In genomic region chr2:17482651-17483050, GRCh38 we compare ENCODE assay signal across 26 cellular contexts. TPM values are rescaled to one million over a fixed set of nuclear protein-coding genes. Genes with fewer than 3 reads are reported as not detected.
"Had no signal": no experiment of that assay in that cellular context is flagged by ENCODE, and none has a peak within 500 bp of the region (broad histone marks: within the 10 kb centered on the region; RNA-seq: fewer than 3 reads in every experiment).

No MANE protein-coding gene starts in this region.

- H2AFZ ChIP-seq: neural progenitor cell had no signal

- H3K4me1 ChIP-seq: ascending aorta, esophagus muscularis mucosa, heart right ventricle, left ventricle myocardium inferior, vagina had no signal

- H3K36me3 ChIP-seq: ascending aorta, esophagus muscularis mucosa, heart right ventricle, left ventricle myocardium inferior, neural progenitor cell, thoracic aorta, vagina had no signal

- H3K9ac ChIP-seq: neural progenitor cell had no signal

- DNase-seq: activated CD4-positive, alpha-beta T cell treated with anti-CD3 and anti-CD28 coated beads for 36 hours; activated CD4-positive, alpha-beta T cell treated with anti-CD3 and anti-CD28 coated beads, Interleukin-2, amount 50 U/mL, for 4 hours; activated CD8-positive, alpha-beta memory T cell treated with anti-CD3 and anti-CD28 coated beads for 24 hours; activated CD8-positive, alpha-beta memory T cell treated with anti-CD3 and anti-CD28 coated beads, Interleukin-2, amount 50 U/mL, for 4 hours; activated T-cell treated with anti-CD3 and anti-CD28 coated beads, Interleukin-2, amount 50 U/mL, for 24 hours; heart right ventricle; left ventricle myocardium inferior; naive thymus-derived CD8-positive, alpha-beta T cell; stimulated activated CD4-positive, alpha-beta T cell treated with anti-CD3 and anti-CD28 coated beads, Interleukin-15, amount 100 ng/mL, for 24 hours; stimulated activated CD4-positive, alpha-beta T cell treated with anti-CD3 and anti-CD28 coated beads, Interleukin-2, amount 100 ng/mL, for 48 hours; stimulated activated naive CD4-positive, alpha-beta T cell had no signal

- FAIRE-seq: bronchial epithelial cell had no signal

- H3K9me3 ChIP-seq: ascending aorta, esophagus muscularis mucosa, heart right ventricle, left ventricle myocardium inferior, thoracic aorta, vagina had no signal

- H3K27me3 ChIP-seq: ascending aorta, esophagus muscularis mucosa, heart right ventricle, neural progenitor cell, vagina had no signal

- H3K4me3 ChIP-seq: ascending aorta, coronary artery, esophagus muscularis mucosa, heart right ventricle, left ventricle myocardium inferior, neural progenitor cell, smooth muscle cell, thoracic aorta, vagina had no signal

- H3K4me2 ChIP-seq: neural progenitor cell, smooth muscle cell had no signal

- H3K27ac ChIP-seq: ascending aorta, coronary artery, esophagus muscularis mucosa, heart right ventricle, left ventricle myocardium inferior, neural progenitor cell, thoracic aorta, vagina had no signal

RNA-seq across cellular contexts. Expression of gene RAD51AP2, which starts 35.6 kb away (rescaled TPM):
- total RNA-seq: activated CD4-positive, alpha-beta T cell treated with anti-CD3 and anti-CD28 coated beads for 36 hours; activated naive CD4-positive, alpha-beta T cell treated with anti-CD3 and anti-CD28 coated beads, Interleukin-2, amount 50 U/mL, for 72 hours; activated T-helper 17 cell treated with anti-CD3 and anti-CD28 coated beads, Interleukin-2, amount 50 U/mL, for 72 hours; ascending aorta; bronchial epithelial cell; esophagus muscularis mucosa; lung microvascular endothelial cell; naive thymus-derived CD8-positive, alpha-beta T cell; osteoblast; posterior vena cava; sciatic nerve; thoracic aorta had no signal
- polyA plus RNA-seq: adipose tissue; naive thymus-derived CD8-positive, alpha-beta T cell had no signal

RNA-seq across cellular contexts. Expression of gene VSNL1, which starts 57.8 kb away (rescaled TPM):
- total RNA-seq: activated CD4-positive, alpha-beta T cell treated with anti-CD3 and anti-CD28 coated beads for 36 hours; activated naive CD4-positive, alpha-beta T cell treated with anti-CD3 and anti-CD28 coated beads, Interleukin-2, amount 50 U/mL, for 72 hours; activated T-helper 17 cell treated with anti-CD3 and anti-CD28 coated beads, Interleukin-2, amount 50 U/mL, for 72 hours; ascending aorta; lung microvascular endothelial cell; naive thymus-derived CD8-positive, alpha-beta T cell; posterior vena cava; thoracic aorta had no signal
- polyA plus RNA-seq: naive thymus-derived CD8-positive, alpha-beta T cell had no signal
